ENCODE assay signal across 8 cellular contexts in the genomic region with DNA sequence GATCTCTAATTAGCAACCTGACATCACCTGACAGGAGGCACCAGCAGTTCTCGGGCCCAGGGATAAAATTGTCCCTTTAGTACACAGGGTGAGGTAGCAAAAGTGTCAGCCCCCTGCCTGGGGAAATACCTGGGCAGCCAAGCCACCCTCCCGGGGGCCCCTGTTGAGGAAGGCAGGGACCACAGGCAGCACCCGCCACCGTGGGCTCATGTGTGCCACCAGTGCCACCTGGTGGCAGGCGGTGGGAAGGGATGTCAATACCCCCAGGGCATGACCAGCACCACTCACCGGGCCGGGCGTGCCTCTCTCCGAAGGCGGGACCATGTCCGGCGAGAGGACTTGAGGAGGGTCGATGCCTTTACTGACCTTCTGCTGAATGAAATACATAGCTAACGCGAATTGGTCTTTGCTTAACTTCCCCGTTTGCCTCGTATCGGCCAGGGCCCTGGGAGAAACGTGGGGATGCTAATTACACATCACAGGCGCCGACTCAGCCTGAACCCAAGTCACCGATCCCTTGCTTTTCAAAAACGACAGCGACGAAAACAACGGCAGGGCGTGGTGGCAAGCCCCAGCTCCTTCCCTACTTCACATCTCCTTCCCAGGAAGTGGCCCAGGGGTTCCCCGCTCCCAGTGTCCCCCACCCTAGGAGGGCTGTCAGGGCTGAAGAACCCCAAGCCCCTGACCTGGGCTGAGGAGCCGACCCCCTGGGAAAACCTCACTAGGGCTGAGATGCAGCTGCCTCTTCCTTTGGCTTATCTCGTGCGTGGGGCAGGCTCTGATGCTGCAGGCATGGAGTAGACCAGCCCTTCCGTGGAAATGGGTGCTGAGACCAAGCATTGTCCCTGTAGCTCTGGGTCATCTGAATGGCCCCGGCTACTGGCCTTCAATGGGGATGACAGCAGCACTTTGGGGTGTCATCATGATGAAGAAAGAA. TPM values are rescaled to one million over a fixed set of nuclear protein-coding genes. Genes with fewer than 3 reads are reported as not detected.
DNase-seq lines count a peak whose midpoint lies in the region; ATAC-seq and TF ChIP-seq lines count a peak whose summit lies in the region.

No MANE protein-coding gene starts in this region.

- intact Hi-C loops in Panc1 (cut with micrococcal nuclease; ENCODE audit: unreplicated experiment) = no loop called here

- 56% methylated on average over 28 of the region's 33 CpGs for WGBS in suprapubic skin

- H3K9me3 Mint-ChIP-seq in activated T-cell treated with anti-CD3 and anti-CD28 coated beads, Interleukin-2, amount 50 U/mL, for 24 hours = no peaks in the 10 kb centered on the region
- no peaks in the 10 kb centered on the region for H3K9me3 Mint-ChIP-seq in neural crest cell

- CTCF ChIA-PET in Panc1 (lab: Charles Lee) = no interaction called here

- no peak overlapping the region for H3K4me3 Mint-ChIP-seq in activated T-cell treated with anti-CD3 and anti-CD28 coated beads, Interleukin-2, amount 50 U/mL, for 24 hours
- H3K4me3 Mint-ChIP-seq in neural crest cell = no peak overlapping the region

- H3K4me3 ChIP-seq in AG09309 (ENCODE audit: control insufficient read depth, low read depth, low read length) (no peak overlapping the region), Panc1 (ENCODE audit: low read depth in 2 of 2, low read length in 2 of 2) (no peak overlapping the region), suprapubic skin (no peak overlapping the region)

- no TSS peak for BruUV-seq in Panc1 (replicated peaks; lab: Mats Ljungman, UMichigan)

- POLR2A ChIA-PET in Panc1 (lab: Charles Lee) = no interaction called here

- no peaks in the 10 kb centered on the region for H3K27me3 Mint-ChIP-seq in activated T-cell treated with anti-CD3 and anti-CD28 coated beads, Interleukin-2, amount 50 U/mL, for 24 hours
- H3K27me3 Mint-ChIP-seq in neural crest cell (ENCODE audit: low read depth) = no peaks in the 10 kb centered on the region

- peaks cover 10% of the 10 kb centered on the region for H3K4me1 Mint-ChIP-seq in activated T-cell treated with anti-CD3 and anti-CD28 coated beads, Interleukin-2, amount 50 U/mL, for 24 hours (ENCODE audit: low read depth)
- H3K4me1 Mint-ChIP-seq in neural crest cell = no peaks in the 10 kb centered on the region

- DNase-seq in AG09309 (ENCODE audit: low read depth) (no peak), Panc1 (ENCODE audit: low read depth, low spot score) (peak; percentile 15), fibroblast of gingiva (ENCODE audit: low read depth) (peak; percentile 34), neural crest cell (ENCODE audit: low read depth, low spot score) (peak; percentile 61), suprapubic skin (ENCODE audit: low spot score in 2 of 2) (peak in 1 of 2 donors; percentile 87)
- DNase-seq in activated T-cell treated with anti-CD3 and anti-CD28 coated beads, Interleukin-2, amount 50 U/mL, for 24 hours = peak; percentile 80

- H3K36me3 ChIP-seq in Panc1 (ENCODE audit: control insufficient read depth, insufficient read depth, low read length) (no peaks in the 10 kb centered on the region; the same call in 1 of the 2 replicates), suprapubic skin (peaks cover 84% of the 10 kb centered on the region)

- ATAC-seq in GM18907 (IDR thresholded peaks at IDR 0.05; ENCODE audit: unreplicated experiment) (peak; percentile 45), Panc1 (peak; percentile 84), GM19328 (IDR thresholded peaks at IDR 0.05; ENCODE audit: unreplicated experiment) (no peak)

- H3K27me3 ChIP-seq in Panc1 (ENCODE audit: control insufficient read depth, insufficient read depth, low read length) (no peaks in the 10 kb centered on the region), suprapubic skin (no peaks in the 10 kb centered on the region)

- no peak for TF ChIP-seq EP300 in suprapubic skin (IDR thresholded peaks at IDR 0.05)

- in situ Hi-C loops in Panc1 (cut with HindIII; ENCODE audit: low pct_unique_long_range_greater_than_20kb, low sequenced_read_pairs) = no loop called here

- H3K4me1 ChIP-seq in Panc1 (ENCODE audit: control insufficient read depth, insufficient read depth, low read length) = no peaks in the 10 kb centered on the region
- H3K4me1 ChIP-seq in suprapubic skin = peaks cover 4% of the 10 kb centered on the region

- peak; percentile 84 for TF ChIP-seq CTCF in AG09309 (IDR thresholded peaks at IDR 0.05; ENCODE audit: control insufficient read depth, insufficient read depth, low read depth, low read length, missing control alignments)
- peak; percentile 87 for TF ChIP-seq CTCF in Panc1 (IDR thresholded peaks at IDR 0.05)
- peak; percentile 77 for TF ChIP-seq CTCF in neural crest cell (conservative IDR thresholded peaks at IDR 0.05)
- TF ChIP-seq CTCF in suprapubic skin (IDR thresholded peaks at IDR 0.05) = peak; percentile 67 to 80

- H3K27ac ChIP-seq in Panc1 (ENCODE audit: low read length) (no peak overlapping the region), suprapubic skin (no peak overlapping the region)

- H3K9me3 ChIP-seq in Panc1 (ENCODE audit: control insufficient read depth, insufficient read depth, low read depth, low read length) (no peaks in the 10 kb centered on the region), suprapubic skin (no peaks in the 10 kb centered on the region)

- peak overlapping the region; percentile 30 for H3K27ac Mint-ChIP-seq in activated T-cell treated with anti-CD3 and anti-CD28 coated beads, Interleukin-2, amount 50 U/mL, for 24 hours
- no peak overlapping the region for H3K27ac Mint-ChIP-seq in neural crest cell (ENCODE audit: unreplicated experiment)

- no peak for TF ChIP-seq POLR2A in suprapubic skin (IDR thresholded peaks at IDR 0.05)

- H3K36me3 Mint-ChIP-seq in activated T-cell treated with anti-CD3 and anti-CD28 coated beads, Interleukin-2, amount 50 U/mL, for 24 hours (ENCODE audit: low read depth) = peaks cover 94% of the 10 kb centered on the region
- H3K36me3 Mint-ChIP-seq in neural crest cell (ENCODE audit: low read depth) = no peaks in the 10 kb centered on the region

RNA-seq across cellular contexts. Expression of a gene that starts 53.8 kb away (rescaled TPM):
- total RNA-seq in Panc1 (2021; ENCODE audit: unreplicated experiment) (34.2 TPM), neural crest cell (57.6 and 62.9 TPM in 2 replicates), suprapubic skin (10 to 100 TPM; 27.3 to 59.2 (median 33.4) TPM)
- polyA plus RNA-seq in Panc1 (2012; ENCODE audit: insufficient read length) = 27.1 TPM
